Comparison of ENCODE assay signal across 17 cellular contexts in the genomic region with DNA sequence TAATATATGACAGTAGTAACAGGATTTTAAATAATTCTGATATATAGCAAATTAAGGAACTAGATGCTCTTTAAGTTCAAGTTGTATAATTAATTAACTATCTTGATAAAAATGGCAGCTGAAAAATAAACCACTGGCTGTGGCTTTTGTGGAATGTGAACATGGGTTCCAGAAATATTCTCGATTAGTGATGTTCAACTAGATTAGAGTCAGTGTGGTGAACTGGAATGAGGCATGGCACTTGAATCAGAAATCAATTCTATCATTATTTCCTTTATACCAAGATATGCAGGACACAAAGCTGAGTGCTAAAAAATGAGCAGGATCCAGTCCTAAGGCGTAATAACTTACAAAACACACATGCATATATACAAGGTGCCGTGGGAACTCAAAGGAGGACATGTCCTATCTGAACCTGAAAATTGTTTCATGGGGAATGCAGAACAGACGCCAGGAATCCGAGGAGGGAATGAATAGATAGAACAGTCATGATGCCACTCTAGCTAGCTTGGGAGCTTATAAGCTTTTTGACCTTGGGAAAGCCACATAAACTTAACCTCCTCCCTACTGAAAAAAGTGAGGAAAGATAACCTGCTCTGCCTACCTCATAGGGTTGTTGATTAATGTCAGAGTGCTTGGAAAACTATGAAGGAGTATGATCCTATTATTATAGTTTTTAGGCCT.
DNase-seq lines count a peak whose midpoint lies in the region; ATAC-seq, FAIRE-seq and TF ChIP-seq lines count a peak whose summit lies in the region.
"Had no signal": no experiment of that assay in that cellular context is flagged by ENCODE, and none has a peak within 500 bp of the region (broad histone marks: within the 10 kb centered on the region; RNA-seq: fewer than 3 reads in every experiment).

No MANE protein-coding gene starts in this region.

- H3K27ac Mint-ChIP-seq in astrocyte (ENCODE audit: unreplicated experiment) = no peak overlapping the region
- H3K27ac Mint-ChIP-seq: B cell; CD8-positive, alpha-beta T cell; GM23338 had no signal

- H3K27me3 ChIP-seq in right cardiac atrium (ENCODE audit: control insufficient read depth, insufficient read depth) = no peaks in the 10 kb centered on the region
- no peaks in the 10 kb centered on the region for H3K27me3 ChIP-seq in astrocyte (ENCODE audit: insufficient read depth, low read length)
- no peaks in the 10 kb centered on the region for H3K27me3 ChIP-seq in testis
- H3K27me3 ChIP-seq: BLaER1 treated with 17β-estradiol and CSF1 and Interleukin-3, amounts not matched to agents 10 nM and 100 nM had no signal

- H3K4me2 ChIP-seq in astrocyte (ENCODE audit: low read length) = no peak overlapping the region
- H3K4me2 ChIP-seq: BLaER1 treated with 17β-estradiol and CSF1 and Interleukin-3, amounts not matched to agents 10 nM and 100 nM; GM23338 had no signal

- no peak overlapping the region for H3K9ac ChIP-seq in astrocyte (ENCODE audit: low read length)
- H3K9ac ChIP-seq: BLaER1 treated with 17β-estradiol and CSF1 and Interleukin-3, amounts not matched to agents 10 nM and 100 nM had no signal

- peak; percentile 80 for ATAC-seq in Right ventricle myocardium superior (ENCODE audit: poor library complexity)
- ATAC-seq in right cardiac atrium = no peak
- peak; percentile 77 for ATAC-seq in left ventricle myocardium superior
- ATAC-seq: CD8-positive, alpha-beta T cell; GM23338 had no signal

- H4K20me1 ChIP-seq in astrocyte (ENCODE audit: insufficient read depth, low read length) = no peaks in the 10 kb centered on the region
- H4K20me1 ChIP-seq: BLaER1 treated with 17β-estradiol and CSF1 and Interleukin-3, amounts not matched to agents 10 nM and 100 nM had no signal

- WGBS in right cardiac atrium = 67% methylated on average over 5 of the region's 5 CpGs
- 50 to 64% methylated on average over 5 of the region's 5 CpGs for WGBS in testis, 2 donors

- no peak overlapping the region for H3K4me3 Mint-ChIP-seq in astrocyte (ENCODE audit: unreplicated experiment)
- H3K4me3 Mint-ChIP-seq: B cell; CD8-positive, alpha-beta T cell; GM23338 had no signal

- TF ChIP-seq CTCF in astrocyte (IDR thresholded peaks at IDR 0.05; ENCODE audit: insufficient read depth, low read depth, low read length) (no peak), testis (IDR thresholded peaks at IDR 0.05) (no peak)

- H3K36me3 ChIP-seq in astrocyte (ENCODE audit: insufficient read depth, low read length) = no peaks in the 10 kb centered on the region
- H3K36me3 ChIP-seq in testis (ENCODE audit: low read depth, missing control alignments) = no peaks in the 10 kb centered on the region

- no peaks in the 10 kb centered on the region for H3K9me3 Mint-ChIP-seq in astrocyte (ENCODE audit: unreplicated experiment)
- H3K9me3 Mint-ChIP-seq: CD8-positive, alpha-beta T cell; GM23338 had no signal

- peaks cover 10% of the 10 kb centered on the region for H3K4me1 Mint-ChIP-seq in astrocyte (ENCODE audit: low read depth, unreplicated experiment)
- H3K4me1 Mint-ChIP-seq: B cell, GM23338 had no signal

- no peaks in the 10 kb centered on the region for H3K36me3 Mint-ChIP-seq in astrocyte (ENCODE audit: low read depth, unreplicated experiment)

- peaks cover 2% of the 10 kb centered on the region for H3K4me1 ChIP-seq in right cardiac atrium (ENCODE audit: control insufficient read depth, insufficient read depth, low read length)
- H3K4me1 ChIP-seq in astrocyte (ENCODE audit: insufficient read depth, low read length) = no peaks in the 10 kb centered on the region
- no peaks in the 10 kb centered on the region for H3K4me1 ChIP-seq in testis
- H3K4me1 ChIP-seq: BLaER1 treated with 17β-estradiol and CSF1 and Interleukin-3, amounts not matched to agents 10 nM and 100 nM had no signal

- DNase-seq in Right ventricle myocardium superior (no peak), right cardiac atrium (no peak), astrocyte (ENCODE audit: low read depth) (peak; percentile 50), left ventricle myocardium superior (no peak), testis (peak; percentile 20), NCI-H345 treated with DMSO at 0.1 percent for 48 hours (lab: John Stamatoyannopoulos, UW; ENCODE audit: unreplicated experiment) (no peak)
- no peak for DNase-seq in stimulated activated CD4-positive, alpha-beta T cell treated with anti-CD3 and anti-CD28 coated beads, Interleukin-2, amount 100 ng/mL, for 24 hours
- DNase-seq: Calu3; CD8-positive, alpha-beta T cell; DND-41; HCEC 1CT had no signal

- H3K27ac ChIP-seq in right cardiac atrium (ENCODE audit: low read length) = no peak overlapping the region
- no peak overlapping the region for H3K27ac ChIP-seq in astrocyte (ENCODE audit: low read depth, low read length)
- peak overlapping the region in 1 of 2 donors; percentile 41 for H3K27ac ChIP-seq in testis
- H3K27ac ChIP-seq: BLaER1 treated with 17β-estradiol and CSF1 and Interleukin-3, amounts not matched to agents 10 nM and 100 nM had no signal

- no peak for FAIRE-seq in astrocyte (lab: Jason Lieb, UNC)
- FAIRE-seq: G401.6, GM12891, H54 had no signal

- TF ChIP-seq POLR2A in testis (IDR thresholded peaks at IDR 0.05) = no peak

- H3K27me3 Mint-ChIP-seq in astrocyte (ENCODE audit: low read depth, unreplicated experiment) = no peaks in the 10 kb centered on the region
- H3K27me3 Mint-ChIP-seq: B cell had no signal

- H2AFZ ChIP-seq in astrocyte (ENCODE audit: low read depth, low read length) = no peak overlapping the region
- H2AFZ ChIP-seq: GM23338 had no signal

- H3K9me3 ChIP-seq in right cardiac atrium (ENCODE audit: control insufficient read depth, low read length) = no peaks in the 10 kb centered on the region
- H3K9me3 ChIP-seq in astrocyte (ENCODE audit: insufficient read depth, low read depth, low read length) = no peaks in the 10 kb centered on the region
- no peaks in the 10 kb centered on the region for H3K9me3 ChIP-seq in testis

- no peak overlapping the region for H3K4me3 ChIP-seq in right cardiac atrium (ENCODE audit: low read length)
- H3K4me3 ChIP-seq in astrocyte (ENCODE audit: insufficient read depth, low read depth, low read length) = no peak overlapping the region
- H3K4me3 ChIP-seq in testis = no peak overlapping the region
- H3K4me3 ChIP-seq: BLaER1 treated with 17β-estradiol and CSF1 and Interleukin-3, amounts not matched to agents 10 nM and 100 nM; GM23338 had no signal

- no peaks in the 10 kb centered on the region for H3K79me2 ChIP-seq in astrocyte (ENCODE audit: insufficient read depth, low read length)

- intact Hi-C loops in Right ventricle myocardium superior (cut with DNase I) (no loop called here), right cardiac atrium (cut with DNase I) (no loop called here), left ventricle myocardium superior (cut with micrococcal nuclease) (no loop called here), testis (cut with DNase I; ENCODE audit: low total_unique reads) (no loop called here)

Comparison
In these comparisons a context has a peak if more than half of its experiments do, and no peak if none do; other contexts are left out.
1. ATAC-seq: peak in Right ventricle myocardium superior (single experiment) and left ventricle myocardium superior (single experiment); none in right cardiac atrium (0 of 2).
2. DNase-seq: peak in astrocyte (single experiment) and testis (single experiment); none in Right ventricle myocardium superior (single experiment), right cardiac atrium (0 of 3), left ventricle myocardium superior (single experiment), stimulated activated CD4-positive, alpha-beta T cell treated with anti-CD3 and anti-CD28 coated beads, Interleukin-2, amount 100 ng/mL, for 24 hours (0 of 2) and NCI-H345 treated with DMSO at 0.1 percent for 48 hours (single experiment).